In genomic region chr6:31663087-31663960, GRCh38 we compare ENCODE assay signal across 8 cellular contexts. TPM values are rescaled to one million over a fixed set of nuclear protein-coding genes. Genes with fewer than 3 reads are reported as not detected.
A peak's percentile ranks its signal among the peaks of the same experiment; 100 is the strongest.
DNase-seq lines count a peak whose midpoint lies in the region; ATAC-seq and TF ChIP-seq lines count a peak whose summit lies in the region.

No MANE protein-coding gene starts in this region.

- H3K27ac Mint-ChIP-seq in progenitor cell of endocrine pancreas: peak overlapping the region; percentile 97

- peak overlapping the region; percentile 76 to 94 for H3K4me3 ChIP-seq in Panc1 (ENCODE audit: low read depth in 2 of 2, low read length in 2 of 2)
- peak overlapping the region; percentile 66 for H3K4me3 ChIP-seq in epithelial cell of esophagus (ENCODE audit: low read length)

- no TSS peak for BruUV-seq in Panc1 (replicated peaks; lab: Mats Ljungman, UMichigan)

- TF ChIP-seq CTCF in Panc1 (IDR thresholded peaks at IDR 0.05): no peak
- TF ChIP-seq CTCF in epithelial cell of esophagus (IDR thresholded peaks at IDR 0.05; ENCODE audit: insufficient read depth, low read depth, low read length, missing control alignments): no peak
- TF ChIP-seq CTCF in progenitor cell of endocrine pancreas (IDR thresholded peaks at IDR 0.05; ENCODE audit: unreplicated experiment): no peak

- POLR2A ChIA-PET in Panc1 (lab: Charles Lee): interaction anchor here (1.1 kb wide), 1 partner anchor 10 kb away, joined by 5 read pairs; the partner anchor contains the start of gene BAG6

- no peaks in the 10 kb centered on the region for H3K9me3 Mint-ChIP-seq in progenitor cell of endocrine pancreas (ENCODE audit: low read depth)

- H3K4me3 Mint-ChIP-seq in progenitor cell of endocrine pancreas (ENCODE audit: low read depth): peak overlapping the region; percentile 84

- no peaks in the 10 kb centered on the region for H3K9me3 ChIP-seq in Panc1 (ENCODE audit: control insufficient read depth, insufficient read depth, low read depth, low read length)

- intact Hi-C loops in Panc1 (cut with micrococcal nuclease; ENCODE audit: unreplicated experiment): no loop called here

- H3K4me1 ChIP-seq in Panc1 (ENCODE audit: control insufficient read depth, insufficient read depth, low read length): peaks cover 25% of the 10 kb centered on the region

- in situ Hi-C loops in Panc1 (cut with HindIII; ENCODE audit: low pct_unique_long_range_greater_than_20kb, low sequenced_read_pairs): no loop called here

- no peak for ATAC-seq in Panc1
- no peak for ATAC-seq in GM19035 (IDR thresholded peaks at IDR 0.05; ENCODE audit: unreplicated experiment)

- H3K27ac ChIP-seq in Panc1 (ENCODE audit: low read length): peak overlapping the region; percentile 94

- CTCF ChIA-PET in Panc1 (lab: Charles Lee): no interaction called here

- peaks cover 19% of the 10 kb centered on the region; the same call in 1 of the 2 replicates for H3K36me3 ChIP-seq in Panc1 (ENCODE audit: control insufficient read depth, insufficient read depth, low read length)

- H3K27me3 ChIP-seq in Panc1 (ENCODE audit: control insufficient read depth, insufficient read depth, low read length): no peaks in the 10 kb centered on the region

- DNase-seq in EH (ENCODE audit: low read depth) (peak; percentile 23), Panc1 (ENCODE audit: low read depth, low spot score) (no peak), epithelial cell of esophagus (ENCODE audit: low read depth) (peak; percentile 67), progenitor cell of endocrine pancreas (ENCODE audit: low spot score, unreplicated experiment) (no peak), globus pallidus (ENCODE audit: low spot score) (no peak), NCI-H2171 (lab: John Stamatoyannopoulos, UW) (no peak)
- no peak for DNase-seq in stimulated activated CD4-positive, alpha-beta T cell treated with anti-CD3 and anti-CD28 coated beads, Interleukin-4, amount 100 ng/mL, for 1 hour

- H3K36me3 Mint-ChIP-seq in progenitor cell of endocrine pancreas (ENCODE audit: insufficient read depth): peaks cover 8% of the 10 kb centered on the region

- H3K4me1 Mint-ChIP-seq in progenitor cell of endocrine pancreas (ENCODE audit: low read depth): peaks cover 48% of the 10 kb centered on the region

- no peaks in the 10 kb centered on the region for H3K27me3 Mint-ChIP-seq in progenitor cell of endocrine pancreas

RNA-seq across cellular contexts. Expression of gene GPANK1, which starts 1.5 kb away (rescaled TPM):
- total RNA-seq in Panc1 (2021; ENCODE audit: unreplicated experiment): 18.3 TPM
- polyA plus RNA-seq in Panc1 (2012; ENCODE audit: insufficient read length): 18.3 TPM
- 15.2 and 18.0 TPM in 2 replicates for total RNA-seq in progenitor cell of endocrine pancreas

RNA-seq across cellular contexts. Expression of gene CSNK2B, which starts 2.6 kb away (rescaled TPM):
- total RNA-seq in Panc1 (2021; ENCODE audit: unreplicated experiment) (219 TPM), progenitor cell of endocrine pancreas (163 and 165 TPM in 2 replicates)
- 309 TPM for polyA plus RNA-seq in Panc1 (2012; ENCODE audit: insufficient read length)

RNA-seq across cellular contexts. Expression of gene C6orf47, which starts 2.7 kb away (rescaled TPM):
- 22.4 TPM for total RNA-seq in Panc1 (2021; ENCODE audit: unreplicated experiment)
- 18.6 TPM for polyA plus RNA-seq in Panc1 (2012; ENCODE audit: insufficient read length)
- total RNA-seq in progenitor cell of endocrine pancreas: 23.6 and 24.1 TPM in 2 replicates

RNA-seq across cellular contexts. Expression of gene LY6G5B, which starts 6.5 kb away (rescaled TPM):
- total RNA-seq in Panc1 (2021; ENCODE audit: unreplicated experiment): 21.2 TPM
- 19.1 TPM for polyA plus RNA-seq in Panc1 (2012; ENCODE audit: insufficient read length)
- total RNA-seq in progenitor cell of endocrine pancreas: 24.8 and 30.6 TPM in 2 replicates

RNA-seq across cellular contexts. Expression of gene APOM, which starts 7.6 kb away (rescaled TPM):
- total RNA-seq in Panc1 (2021; ENCODE audit: unreplicated experiment) (1.8 TPM), progenitor cell of endocrine pancreas (7.1 and 7.5 TPM in 2 replicates)
- polyA plus RNA-seq in Panc1 (2012; ENCODE audit: insufficient read length): 0.56 TPM

Comparison
In these comparisons a context has a peak if more than half of its experiments do, and no peak if none do; other contexts are left out.
1. DNase-seq: peak in EH (single experiment) and epithelial cell of esophagus (single experiment); none in Panc1 (single experiment), progenitor cell of endocrine pancreas (single experiment), globus pallidus (single experiment), stimulated activated CD4-positive, alpha-beta T cell treated with anti-CD3 and anti-CD28 coated beads, Interleukin-4, amount 100 ng/mL, for 1 hour (single experiment) and NCI-H2171 (single experiment).